Comparison of ENCODE assay signal across 1 cellular context in genomic region chr2:162607915-162608314, GRCh38.
A peak's percentile ranks its signal among the peaks of the same experiment; 100 is the strongest.
TF ChIP-seq lines count a peak whose summit lies in the region.

No MANE protein-coding gene starts in this region.

TF ChIP-seq in HepG2, 621 proteins besides CTCF, POLR2A, EP300 and RAD21 (continued from another document and continues in another):
- TF ChIP-seq ZNF609 (CRISPR knock-in tag; IDR thresholded peaks at IDR 0.05; ENCODE audit: borderline replicate concordance) (peak; percentile 53; the same call in 1 of the 2 replicates), SALL2 (CRISPR knock-in tag; IDR thresholded peaks at IDR 0.05) (no peak), EZH2 (conservative IDR thresholded peaks at IDR 0.05; ENCODE audit: low read depth, low read length) (no peak), ZNF343 (CRISPR knock-in tag; IDR thresholded peaks at IDR 0.05) (no peak), PCBP2 (optimal IDR thresholded peaks at IDR 0.05; ENCODE audit: low read depth, low read length, poor library complexity, severe bottlenecking) (no peak), ZNF275 (CRISPR knock-in tag; IDR thresholded peaks at IDR 0.05; ENCODE audit: borderline replicate concordance) (no peak), ZFAT (CRISPR knock-in tag; conservative IDR thresholded peaks at IDR 0.05) (no peak), HOXA5 (CRISPR knock-in tag; IDR thresholded peaks at IDR 0.05) (peak; percentile 51; the same call in 1 of the 2 replicates), ZNF883 (CRISPR knock-in tag; IDR thresholded peaks at IDR 0.05; ENCODE audit: not compliant biosample characterization) (no peak), TAF15 (IDR thresholded peaks at IDR 0.05; ENCODE audit: low read depth, low read length, poor library complexity, severe bottlenecking) (no peak), KDM3A (CRISPR knock-in tag; IDR thresholded peaks at IDR 0.05; ENCODE audit: low read depth) (peak; percentile 35; the same call in 1 of the 2 replicates), MEF2D (CRISPR knock-in tag; IDR thresholded peaks at IDR 0.05) (peak; percentile 100), JUN (CRISPR knock-in tag; IDR thresholded peaks at IDR 0.05) (peak; percentile 65; the same call in 1 of the 2 replicates), NBN (conservative IDR thresholded peaks at IDR 0.05) (no peak), NFRKB (IDR thresholded peaks at IDR 0.05) (no peak), BCLAF1 (IDR thresholded peaks at IDR 0.05) (no peak), ZNF678 (CRISPR knock-in tag; IDR thresholded peaks at IDR 0.05) (no peak), AHDC1 (CRISPR knock-in tag; IDR thresholded peaks at IDR 0.05; ENCODE audit: borderline replicate concordance) (peak; percentile 98), ELF3 (CRISPR knock-in tag; IDR thresholded peaks at IDR 0.05) (peak; percentile 70), THRA (CRISPR knock-in tag; IDR thresholded peaks at IDR 0.05; ENCODE audit: borderline replicate concordance) (peak; percentile 57; the same call in 1 of the 2 replicates), ZBTB49 (CRISPR knock-in tag; IDR thresholded peaks at IDR 0.05; ENCODE audit: borderline replicate concordance) (no peak), KLF13 (CRISPR knock-in tag; IDR thresholded peaks at IDR 0.05) (no peak), ZNF354B (CRISPR knock-in tag; IDR thresholded peaks at IDR 0.05) (no peak), HNRNPK (IDR thresholded peaks at IDR 0.05; ENCODE audit: low read depth, low read length, poor library complexity, severe bottlenecking) (no peak), RAD51 (IDR thresholded peaks at IDR 0.05; ENCODE audit: borderline replicate concordance) (no peak), SYNCRIP (IDR thresholded peaks at IDR 0.05; ENCODE audit: insufficient read depth, low read depth, low read length) (no peak), CC2D1A (CRISPR knock-in tag; IDR thresholded peaks at IDR 0.05) (no peak), SUZ12 (IDR thresholded peaks at IDR 0.05; ENCODE audit: low read depth, low read length) (no peak), NFIC (IDR thresholded peaks at IDR 0.05; ENCODE audit: low read length) (peak; percentile 93; the same call in 1 of the 2 replicates), ZNF580 (CRISPR knock-in tag; IDR thresholded peaks at IDR 0.05; ENCODE audit: borderline replicate concordance, low read depth) (no peak), KDM1A (CRISPR knock-in tag; IDR thresholded peaks at IDR 0.05) (no peak), YEATS2 (CRISPR knock-in tag; IDR thresholded peaks at IDR 0.05; ENCODE audit: borderline replicate concordance) (no peak), RBAK (CRISPR knock-in tag; IDR thresholded peaks at IDR 0.05) (no peak), SNAPC5 (CRISPR knock-in tag; IDR thresholded peaks at IDR 0.05; ENCODE audit: borderline replicate concordance) (no peak), ZFP37 (CRISPR knock-in tag; IDR thresholded peaks at IDR 0.05; ENCODE audit: borderline replicate concordance) (no peak), ZNF350 (CRISPR knock-in tag; IDR thresholded peaks at IDR 0.05; ENCODE audit: borderline replicate concordance, low read depth) (no peak), ZNF317 (CRISPR knock-in tag; IDR thresholded peaks at IDR 0.05) (no peak), FOXP1 (IDR thresholded peaks at IDR 0.05) (peak; percentile 87), FOXP1 (CRISPR knock-in tag; IDR thresholded peaks at IDR 0.05) (peak; percentile 97), AGO2 (optimal IDR thresholded peaks at IDR 0.05; ENCODE audit: low read depth, low read length) (no peak), ZMYM4 (CRISPR knock-in tag; IDR thresholded peaks at IDR 0.05) (peak; percentile 66; the same call in 1 of the 2 replicates), ZNF557 (CRISPR knock-in tag; IDR thresholded peaks at IDR 0.05) (no peak), TAF1 (CRISPR knock-in tag; IDR thresholded peaks at IDR 0.05) (no peak), ZNF30 (CRISPR knock-in tag; IDR thresholded peaks at IDR 0.05) (no peak)
